ENCODE assay signal across 11 cellular contexts in genomic region chr6:28811873-28812272, GRCh38.
DNase-seq lines count a peak whose midpoint lies in the region; ATAC-seq and TF ChIP-seq lines count a peak whose summit lies in the region.
"Had no signal": no experiment of that assay in that cellular context is flagged by ENCODE, and none has a peak within 500 bp of the region (broad histone marks: within the 10 kb centered on the region; RNA-seq: fewer than 3 reads in every experiment).

No MANE protein-coding gene starts in this region.

- no peak for TF ChIP-seq CTCF in cardiac fibroblast (IDR thresholded peaks at IDR 0.05; ENCODE audit: low read depth, low read length)

- no peak overlapping the region for H3K4me3 ChIP-seq in cardiac fibroblast (replicated peaks in 1 of 2; ENCODE audit: low read depth in 2 of 2, low read length in 2 of 2)

- DNase-seq in A172 (ENCODE audit: low spot score), result peak; percentile 39
- DNase-seq in ELF-1 (ENCODE audit: low read depth, low spot score), result peak; percentile 55
- DNase-seq in NCI-H69 (lab: John Stamatoyannopoulos, UW), result peak; percentile 57
- DNase-seq in cardiac fibroblast (ENCODE audit: low read depth in 2 of 2), result peak; percentile 10 to 66
- DNase-seq in mucosa of gallbladder (ENCODE audit: low spot score), result no peak
- DNase-seq in amygdala (lab: John Stamatoyannopoulos, UW), result no peak
- DNase-seq: cortex of kidney, NCI-H2107 had no signal

- ATAC-seq in HG02840 (IDR thresholded peaks at IDR 0.05; ENCODE audit: low FRiP score, unreplicated experiment) (no peak), HG03045 (IDR thresholded peaks at IDR 0.05; ENCODE audit: unreplicated experiment) (no peak)
- ATAC-seq: stimulated activated memory B cell treated with anti-CD40 and anti-IgM and Interleukin-4, amounts not matched to agents 10 μg/mL and 1 μg/mL and 100 μg/mL, for 72 hours had no signal

Comparison
In these comparisons a context has a peak if more than half of its experiments do, and no peak if none do; other contexts are left out.
1. DNase-seq: peak in A172 (single experiment), ELF-1 (single experiment), NCI-H69 (single experiment) and cardiac fibroblast (2 of 2); none in mucosa of gallbladder (single experiment) and amygdala (0 of 56).